Comparison of ENCODE assay signal across 9 cellular contexts in genomic region chr9:1042466-1042865, GRCh38.
DNase-seq lines count a peak whose midpoint lies in the region; ATAC-seq and TF ChIP-seq lines count a peak whose summit lies in the region.
"Had no signal": no experiment of that assay in that cellular context is flagged by ENCODE, and none has a peak within 500 bp of the region (broad histone marks: within the 10 kb centered on the region; RNA-seq: fewer than 3 reads in every experiment).

No MANE protein-coding gene starts in this region.

- peak overlapping the region; percentile 25 for H3K4me3 Mint-ChIP-seq in activated T-cell treated with anti-CD3 and anti-CD28 coated beads, Interleukin-2, amount 50 U/mL, for 24 hours

- ATAC-seq in stimulated activated naive CD8-positive, alpha-beta T cell treated with anti-CD3 and anti-CD28 coated beads, Interleukin-15, Interleukin-2, amounts not matched to agents 100 U/mL and 50 U/mL, for 24 hours, result peak; percentile 52

- no peaks in the 10 kb centered on the region for H3K36me3 ChIP-seq in iPS-15b (ENCODE audit: control insufficient read depth, insufficient read depth, low read length)
- H3K36me3 ChIP-seq: Peyer's patch had no signal

- no peaks in the 10 kb centered on the region for H3K36me3 Mint-ChIP-seq in activated T-cell treated with anti-CD3 and anti-CD28 coated beads, Interleukin-2, amount 50 U/mL, for 24 hours (ENCODE audit: low read depth)

- H3K27me3 Mint-ChIP-seq in activated T-cell treated with anti-CD3 and anti-CD28 coated beads, Interleukin-2, amount 50 U/mL, for 24 hours, result peaks cover 89% of the 10 kb centered on the region

- 0 out of 2 replicates have a peak overlapping the region, but pooled peaks have one; percentile 14 for H3K4me3 ChIP-seq in WI38 (ENCODE audit: low read depth, low read length)
- peak overlapping the region; percentile 56 for H3K4me3 ChIP-seq in iPS-15b (ENCODE audit: low read depth, low read length)

- no peak overlapping the region for H3K27ac Mint-ChIP-seq in activated T-cell treated with anti-CD3 and anti-CD28 coated beads, Interleukin-2, amount 50 U/mL, for 24 hours

- H3K9me3 Mint-ChIP-seq in activated T-cell treated with anti-CD3 and anti-CD28 coated beads, Interleukin-2, amount 50 U/mL, for 24 hours, result no peaks in the 10 kb centered on the region

- TF ChIP-seq CTCF in WI38 (IDR thresholded peaks at IDR 0.05; ENCODE audit: low read depth, low read length), result no peak

- H3K4me1 Mint-ChIP-seq in activated T-cell treated with anti-CD3 and anti-CD28 coated beads, Interleukin-2, amount 50 U/mL, for 24 hours (ENCODE audit: low read depth), result peaks cover 19% of the 10 kb centered on the region

- H3K9ac ChIP-seq in iPS-15b (ENCODE audit: low read depth, low read length), result no peak overlapping the region

- no peaks in the 10 kb centered on the region for H3K9me3 ChIP-seq in iPS-15b (ENCODE audit: control insufficient read depth, insufficient read depth, low read length)
- H3K9me3 ChIP-seq: Peyer's patch had no signal

- H3K4me1 ChIP-seq in iPS-15b (ENCODE audit: control insufficient read depth, insufficient read depth, low read length), result peaks cover 2% of the 10 kb centered on the region

- DNase-seq in activated T-cell treated with anti-CD3 and anti-CD28 coated beads, Interleukin-2, amount 50 U/mL, for 24 hours, result no peak
- no peak for DNase-seq in activated T-cell treated with anti-CD3 and anti-CD28 coated beads, Interleukin-2, amount 50 U/mL, for 1 hour
- peak; percentile 53 for DNase-seq in stimulated activated naive CD8-positive, alpha-beta T cell treated with anti-CD3 and anti-CD28 coated beads, Interleukin-15, Interleukin-2, amounts not matched to agents 100 U/mL and 50 U/mL, for 24 hours
- DNase-seq in inferior parietal cortex (ENCODE audit: extremely low spot score) (no peak), NCI-H2029 (lab: John Stamatoyannopoulos, UW) (no peak), NCI-H2107 treated with DMSO at 0.1 percent for 48 hours (lab: John Stamatoyannopoulos, UW; ENCODE audit: unreplicated experiment) (no peak)
- DNase-seq: Peyer's patch had no signal

- peaks cover 97% of the 10 kb centered on the region for H3K27me3 ChIP-seq in iPS-15b (ENCODE audit: control insufficient read depth, insufficient read depth, low read length)
